In the genomic region with DNA sequence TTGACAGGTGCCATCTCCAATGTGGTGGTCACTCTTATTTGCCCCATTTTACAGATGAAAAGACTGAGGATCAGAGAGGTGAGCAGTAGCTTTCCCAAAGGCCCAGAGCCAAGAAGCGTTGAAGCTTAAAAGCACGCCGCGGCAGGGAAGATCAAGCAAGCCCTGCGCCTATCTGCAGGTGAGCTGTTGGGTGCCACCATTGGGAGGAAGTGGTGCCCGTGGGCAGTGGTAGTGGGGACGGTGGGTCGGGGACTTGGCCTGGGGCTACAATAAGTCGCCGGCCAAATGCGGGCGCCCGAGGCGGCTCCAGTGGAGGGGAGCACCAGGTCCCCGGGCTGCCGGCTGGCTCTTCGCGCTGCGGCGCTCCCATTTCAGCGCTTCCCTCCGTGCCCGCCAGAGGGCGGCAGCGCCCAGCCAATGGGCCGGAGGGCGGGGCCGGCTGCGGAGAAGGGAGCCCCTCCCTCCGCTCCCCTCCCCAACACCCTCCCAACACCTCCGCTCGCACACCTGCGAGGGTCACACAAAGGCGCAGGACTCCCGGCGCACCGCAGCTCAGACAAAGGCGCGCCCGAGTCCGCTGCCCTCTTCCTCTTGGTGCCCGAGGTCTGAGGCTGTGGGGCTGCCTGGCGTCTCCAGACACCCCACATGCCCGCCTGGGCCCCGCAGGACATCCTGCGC, we compare ENCODE assay signal across 1 cellular context.
TF ChIP-seq lines count a peak whose summit lies in the region.

No MANE protein-coding gene starts in this region.

TF ChIP-seq in K562, 482 proteins besides CTCF, POLR2A, EP300 and RAD21 (continued from another document and continues in another):
- no peak for TF ChIP-seq CBX8 (IDR thresholded peaks at IDR 0.05; ENCODE audit: borderline replicate concordance, extremely low read depth, low read depth, low read length, poor library complexity, severe bottlenecking)
- TF ChIP-seq LEF1 (IDR thresholded peaks at IDR 0.05) = no peak
- TF ChIP-seq JUND (IDR thresholded peaks at IDR 0.05; ENCODE audit: borderline replicate concordance, low read depth, low read length) = peak; percentile 24; the same call in 1 of the 2 replicates
- TF ChIP-seq JUND (tag; IDR thresholded peaks at IDR 0.05; ENCODE audit: borderline replicate concordance, low read depth, low read length) = no peak
- peak; percentile 54; the same call in 1 of the 2 replicates for TF ChIP-seq REST (CRISPR knock-in tag; IDR thresholded peaks at IDR 0.05; ENCODE audit: low read depth)
- no peak for TF ChIP-seq TRIM24 (IDR thresholded peaks at IDR 0.05)
- TF ChIP-seq CBX5 (IDR thresholded peaks at IDR 0.05; ENCODE audit: borderline replicate concordance, low read depth) = no peak
- TF ChIP-seq, protein P1, sequence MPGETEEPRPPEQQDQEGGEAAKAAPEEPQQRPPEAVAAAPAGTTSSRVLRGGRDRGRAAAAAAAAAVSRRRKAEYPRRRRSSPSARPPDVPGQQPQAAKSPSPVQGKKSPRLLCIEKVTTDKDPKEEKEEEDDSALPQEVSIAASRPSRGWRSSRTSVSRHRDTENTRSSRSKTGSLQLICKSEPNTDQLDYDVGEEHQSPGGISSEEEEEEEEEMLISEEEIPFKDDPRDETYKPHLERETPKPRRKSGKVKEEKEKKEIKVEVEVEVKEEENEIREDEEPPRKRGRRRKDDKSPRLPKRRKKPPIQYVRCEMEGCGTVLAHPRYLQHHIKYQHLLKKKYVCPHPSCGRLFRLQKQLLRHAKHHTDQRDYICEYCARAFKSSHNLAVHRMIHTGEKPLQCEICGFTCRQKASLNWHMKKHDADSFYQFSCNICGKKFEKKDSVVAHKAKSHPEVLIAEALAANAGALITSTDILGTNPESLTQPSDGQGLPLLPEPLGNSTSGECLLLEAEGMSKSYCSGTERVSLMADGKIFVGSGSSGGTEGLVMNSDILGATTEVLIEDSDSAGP (CRISPR knock-in tag; IDR thresholded peaks at IDR 0.05) = no peak; the same call in 1 of the 2 replicates
- TF ChIP-seq ZNF24 (IDR thresholded peaks at IDR 0.05) = no peak
- peak; percentile 47; the same call in 1 of the 2 replicates for TF ChIP-seq HNRNPL (IDR thresholded peaks at IDR 0.05; ENCODE audit: low read depth, low read length)
- TF ChIP-seq, protein P2, sequence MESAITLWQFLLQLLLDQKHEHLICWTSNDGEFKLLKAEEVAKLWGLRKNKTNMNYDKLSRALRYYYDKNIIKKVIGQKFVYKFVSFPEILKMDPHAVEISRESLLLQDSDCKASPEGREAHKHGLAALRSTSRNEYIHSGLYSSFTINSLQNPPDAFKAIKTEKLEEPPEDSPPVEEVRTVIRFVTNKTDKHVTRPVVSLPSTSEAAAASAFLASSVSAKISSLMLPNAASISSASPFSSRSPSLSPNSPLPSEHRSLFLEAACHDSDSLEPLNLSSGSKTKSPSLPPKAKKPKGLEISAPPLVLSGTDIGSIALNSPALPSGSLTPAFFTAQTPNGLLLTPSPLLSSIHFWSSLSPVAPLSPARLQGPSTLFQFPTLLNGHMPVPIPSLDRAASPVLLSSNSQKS (CRISPR knock-in tag; IDR thresholded peaks at IDR 0.05) = no peak
- TF ChIP-seq ZFPM2 (CRISPR knock-in tag; IDR thresholded peaks at IDR 0.05) = no peak
- TF ChIP-seq EZH2 (IDR thresholded peaks at IDR 0.05; ENCODE audit: borderline replicate concordance, low read depth, low read length) = peak; percentile 83; the same call in 1 of the 2 replicates
- TF ChIP-seq SMARCE1 (IDR thresholded peaks at IDR 0.05) = no peak
- peak; percentile 85 for TF ChIP-seq SP1 (CRISPR knock-in tag; IDR thresholded peaks at IDR 0.05)
- TF ChIP-seq MAFK (IDR thresholded peaks at IDR 0.05; ENCODE audit: low read length) = no peak
- TF ChIP-seq HCFC1 (IDR thresholded peaks at IDR 0.05; ENCODE audit: low read depth, low read length) = peak; percentile 31; the same call in 1 of the 2 replicates
- TF ChIP-seq PML (IDR thresholded peaks at IDR 0.05; ENCODE audit: low read length) = no peak
- no peak for TF ChIP-seq NCOA1 (IDR thresholded peaks at IDR 0.05; ENCODE audit: low read depth)
- TF ChIP-seq SMC3 (conservative IDR thresholded peaks at IDR 0.05; ENCODE audit: insufficient read depth, low read depth, low read length) = peak; percentile 97
- peak; percentile 78 for TF ChIP-seq HNRNPK (IDR thresholded peaks at IDR 0.05; ENCODE audit: low read depth, low read length, poor library complexity, severe bottlenecking)
- TF ChIP-seq MCM3 (IDR thresholded peaks at IDR 0.05) = no peak
- TF ChIP-seq MIER1 (IDR thresholded peaks at IDR 0.05; ENCODE audit: low read depth) = no peak
- TF ChIP-seq RAD51 (IDR thresholded peaks at IDR 0.05; ENCODE audit: borderline replicate concordance, low read depth) = no peak
- peak; percentile 57 for TF ChIP-seq HMGN3 (IDR thresholded peaks at IDR 0.05; ENCODE audit: borderline replicate concordance, extremely low read depth, insufficient read length, low read depth, low read length)
- TF ChIP-seq ZNF23 (CRISPR knock-in tag; IDR thresholded peaks at IDR 0.05) = no peak
- TF ChIP-seq MCM5 (IDR thresholded peaks at IDR 0.05; ENCODE audit: low read depth) = no peak
- TF ChIP-seq, protein P3, sequence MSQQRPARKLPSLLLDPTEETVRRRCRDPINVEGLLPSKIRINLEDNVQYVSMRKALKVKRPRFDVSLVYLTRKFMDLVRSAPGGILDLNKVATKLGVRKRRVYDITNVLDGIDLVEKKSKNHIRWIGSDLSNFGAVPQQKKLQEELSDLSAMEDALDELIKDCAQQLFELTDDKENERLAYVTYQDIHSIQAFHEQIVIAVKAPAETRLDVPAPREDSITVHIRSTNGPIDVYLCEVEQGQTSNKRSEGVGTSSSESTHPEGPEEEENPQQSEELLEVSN (IDR thresholded peaks at IDR 0.05; ENCODE audit: borderline replicate concordance in 1 of 2, extremely low read depth in 1 of 2, insufficient read depth in 1 of 2, insufficient read length in 1 of 2, low read depth in 1 of 2, low read length in 1 of 2, poor library complexity in 1 of 2, severe bottlenecking in 1 of 2) = no peak
- peak; percentile 70 for TF ChIP-seq RBM25 (IDR thresholded peaks at IDR 0.05; ENCODE audit: low read depth, low read length, severe bottlenecking)
- no peak for TF ChIP-seq ZNF311 (CRISPR knock-in tag; IDR thresholded peaks at IDR 0.05)
- TF ChIP-seq ZNF561 (CRISPR knock-in tag; conservative IDR thresholded peaks at IDR 0.05) = no peak
- no peak for TF ChIP-seq ZBTB8A (IDR thresholded peaks at IDR 0.05; ENCODE audit: partially characterized antibody)
- TF ChIP-seq, protein P4, sequence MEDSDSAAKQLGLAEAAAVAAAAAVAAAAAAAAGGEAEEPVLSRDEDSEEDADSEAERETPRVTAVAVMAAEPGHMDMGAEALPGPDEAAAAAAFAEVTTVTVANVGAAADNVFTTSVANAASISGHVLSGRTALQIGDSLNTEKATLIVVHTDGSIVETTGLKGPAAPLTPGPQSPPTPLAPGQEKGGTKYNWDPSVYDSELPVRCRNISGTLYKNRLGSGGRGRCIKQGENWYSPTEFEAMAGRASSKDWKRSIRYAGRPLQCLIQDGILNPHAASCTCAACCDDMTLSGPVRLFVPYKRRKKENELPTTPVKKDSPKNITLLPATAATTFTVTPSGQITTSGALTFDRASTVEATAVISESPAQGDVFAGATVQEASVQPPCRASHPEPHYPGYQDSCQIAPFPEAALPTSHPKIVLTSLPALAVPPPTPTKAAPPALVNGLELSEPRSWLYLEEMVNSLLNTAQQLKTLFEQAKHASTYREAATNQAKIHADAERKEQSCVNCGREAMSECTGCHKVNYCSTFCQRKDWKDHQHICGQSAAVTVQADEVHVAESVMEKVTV (CRISPR knock-in tag; IDR thresholded peaks at IDR 0.05) = peak; percentile 92
- no peak for TF ChIP-seq ARID1B (IDR thresholded peaks at IDR 0.05)
- no peak for TF ChIP-seq ZBTB5 (IDR thresholded peaks at IDR 0.05)
- TF ChIP-seq, protein P5, sequence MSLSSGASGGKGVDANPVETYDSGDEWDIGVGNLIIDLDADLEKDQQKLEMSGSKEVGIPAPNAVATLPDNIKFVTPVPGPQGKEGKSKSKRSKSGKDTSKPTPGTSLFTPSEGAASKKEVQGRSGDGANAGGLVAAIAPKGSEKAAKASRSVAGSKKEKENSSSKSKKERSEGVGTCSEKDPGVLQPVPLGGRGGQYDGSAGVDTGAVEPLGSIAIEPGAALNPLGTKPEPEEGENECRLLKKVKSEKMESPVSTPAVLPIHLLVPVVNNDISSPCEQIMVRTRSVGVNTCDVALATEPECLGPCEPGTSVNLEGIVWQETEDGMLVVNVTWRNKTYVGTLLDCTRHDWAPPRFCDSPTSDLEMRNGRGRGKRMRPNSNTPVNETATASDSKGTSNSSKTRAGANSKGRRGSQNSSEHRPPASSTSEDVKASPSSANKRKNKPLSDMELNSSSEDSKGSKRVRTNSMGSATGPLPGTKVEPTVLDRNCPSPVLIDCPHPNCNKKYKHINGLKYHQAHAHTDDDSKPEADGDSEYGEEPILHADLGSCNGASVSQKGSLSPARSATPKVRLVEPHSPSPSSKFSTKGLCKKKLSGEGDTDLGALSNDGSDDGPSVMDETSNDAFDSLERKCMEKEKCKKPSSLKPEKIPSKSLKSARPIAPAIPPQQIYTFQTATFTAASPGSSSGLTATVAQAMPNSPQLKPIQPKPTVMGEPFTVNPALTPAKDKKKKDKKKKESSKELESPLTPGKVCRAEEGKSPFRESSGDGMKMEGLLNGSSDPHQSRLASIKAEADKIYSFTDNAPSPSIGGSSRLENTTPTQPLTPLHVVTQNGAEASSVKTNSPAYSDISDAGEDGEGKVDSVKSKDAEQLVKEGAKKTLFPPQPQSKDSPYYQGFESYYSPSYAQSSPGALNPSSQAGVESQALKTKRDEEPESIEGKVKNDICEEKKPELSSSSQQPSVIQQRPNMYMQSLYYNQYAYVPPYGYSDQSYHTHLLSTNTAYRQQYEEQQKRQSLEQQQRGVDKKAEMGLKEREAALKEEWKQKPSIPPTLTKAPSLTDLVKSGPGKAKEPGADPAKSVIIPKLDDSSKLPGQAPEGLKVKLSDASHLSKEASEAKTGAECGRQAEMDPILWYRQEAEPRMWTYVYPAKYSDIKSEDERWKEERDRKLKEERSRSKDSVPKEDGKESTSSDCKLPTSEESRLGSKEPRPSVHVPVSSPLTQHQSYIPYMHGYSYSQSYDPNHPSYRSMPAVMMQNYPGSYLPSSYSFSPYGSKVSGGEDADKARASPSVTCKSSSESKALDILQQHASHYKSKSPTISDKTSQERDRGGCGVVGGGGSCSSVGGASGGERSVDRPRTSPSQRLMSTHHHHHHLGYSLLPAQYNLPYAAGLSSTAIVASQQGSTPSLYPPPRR (CRISPR knock-in tag; IDR thresholded peaks at IDR 0.05; ENCODE audit: borderline replicate concordance) = no peak
- TF ChIP-seq ZNF76 (CRISPR knock-in tag; IDR thresholded peaks at IDR 0.05; ENCODE audit: borderline replicate concordance) = no peak
- TF ChIP-seq STAG1 (CRISPR knock-in tag; IDR thresholded peaks at IDR 0.05; ENCODE audit: borderline replicate concordance) = peak; percentile 90; the same call in 1 of the 2 replicates
- TF ChIP-seq RFX5 (IDR thresholded peaks at IDR 0.05; ENCODE audit: low read depth, low read length) = no peak
- TF ChIP-seq ZKSCAN3 (CRISPR knock-in tag; IDR thresholded peaks at IDR 0.05) = no peak
- TF ChIP-seq MAZ (CRISPR knock-in tag; conservative IDR thresholded peaks at IDR 0.05 in 1 of 2, IDR thresholded peaks at IDR 0.05 in 1 of 2) = peak; percentile 97 to 98
- TF ChIP-seq SREBF2 (CRISPR knock-in tag; IDR thresholded peaks at IDR 0.05) = no peak
- no peak for TF ChIP-seq CEBPB (tag; IDR thresholded peaks at IDR 0.05)
- TF ChIP-seq FOXA1 (IDR thresholded peaks at IDR 0.05; ENCODE audit: borderline replicate concordance) = no peak
- no peak for TF ChIP-seq TFAM (CRISPR knock-in tag; conservative IDR thresholded peaks at IDR 0.05)
- peak; percentile 85 for TF ChIP-seq RB1 (IDR thresholded peaks at IDR 0.05; ENCODE audit: low read depth)
- TF ChIP-seq RBM14 (IDR thresholded peaks at IDR 0.05; ENCODE audit: borderline replicate concordance, insufficient read depth, low read depth, low read length) = no peak
- no peak for TF ChIP-seq SIX5 (IDR thresholded peaks at IDR 0.05; ENCODE audit: borderline replicate concordance in 1 of 2, insufficient read depth in 1 of 2, low read depth in 1 of 2, low read length in 2 of 2)
- TF ChIP-seq ZFP36 (IDR thresholded peaks at IDR 0.05; ENCODE audit: low read depth, low read length, partially characterized antibody) = no peak
- no peak for TF ChIP-seq FOXJ3 (CRISPR knock-in tag; IDR thresholded peaks at IDR 0.05)
- no peak for TF ChIP-seq MXI1 (IDR thresholded peaks at IDR 0.05; ENCODE audit: low read depth, low read length)
- TF ChIP-seq ZEB2 (IDR thresholded peaks at IDR 0.05) = no peak
